In the genomic region with DNA sequence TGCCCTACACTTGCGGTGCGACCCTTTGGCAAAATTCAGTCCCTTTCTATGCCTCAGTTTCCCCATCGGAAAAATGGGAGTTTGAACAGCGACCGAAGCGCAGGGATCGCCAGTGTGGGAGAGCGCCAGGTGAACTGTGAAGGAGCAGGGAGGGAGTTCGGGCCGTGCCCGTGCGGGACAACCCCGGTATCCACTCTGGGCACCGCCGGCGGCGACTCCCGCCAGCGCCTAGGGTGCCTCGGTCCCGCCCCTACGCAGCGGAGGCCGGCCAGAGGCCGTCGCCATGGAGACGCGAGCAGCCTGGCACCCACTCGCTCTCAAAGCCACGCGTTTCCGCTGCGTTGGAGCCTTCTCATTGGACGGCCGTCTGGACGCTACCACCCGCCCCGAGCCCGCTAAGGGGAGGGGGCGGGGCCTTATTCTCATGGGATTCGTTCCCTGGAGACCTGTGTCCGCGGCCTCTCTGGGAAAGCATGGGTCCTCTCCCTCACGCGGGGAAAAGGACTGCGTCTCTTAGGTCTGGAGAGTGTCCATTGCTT, we compare ENCODE assay signal across 8 cellular contexts. TPM values are rescaled to one million over a fixed set of nuclear protein-coding genes. Genes with fewer than 3 reads are reported as not detected.
A peak's percentile ranks its signal among the peaks of the same experiment; 100 is the strongest.
DNase-seq lines count a peak whose midpoint lies in the region; ATAC-seq and TF ChIP-seq lines count a peak whose summit lies in the region.

No MANE protein-coding gene starts in this region.

- H4K20me1 ChIP-seq in BLaER1 treated with 17β-estradiol and CSF1 and Interleukin-3, amounts not matched to agents 10 nM and 100 nM, result peaks cover 25 to 42% (median 41%) of the 10 kb centered on the region in 11 experiments; a peak in 21 of 22 replicates

- DNase-seq in NCI-H69 (lab: John Stamatoyannopoulos, UW) (peak; percentile 99), dermis microvascular lymphatic vessel endothelial cell (ENCODE audit: low read depth in 2 of 2) (peak; percentile 95 to 98)
- peak; percentile 90 to 97 for DNase-seq in activated CD4-positive, alpha-beta T cell treated with anti-CD3 and anti-CD28 coated beads, Interleukin-2, amount 50 U/mL, for 24 hours (ENCODE audit: low read depth in 1 of 2, low spot score in 1 of 2)
- peak; percentile 97 for DNase-seq in stimulated activated CD4-positive, alpha-beta T cell treated with anti-CD3 and anti-CD28 coated beads, Interleukin-4, amount 100 ng/mL, for 24 hours

- H3K27me3 ChIP-seq in BLaER1 treated with 17β-estradiol and CSF1 and Interleukin-3, amounts not matched to agents 10 nM and 100 nM, result no peaks in the 10 kb centered on the region
- H3K27me3 ChIP-seq in liver (ENCODE audit: control insufficient read depth in 4 of 4, insufficient read depth in 4 of 4, low read length in 3 of 4), result no peaks in the 10 kb centered on the region

- ATAC-seq in GM19351 (IDR thresholded peaks at IDR 0.05; ENCODE audit: unreplicated experiment), result peak; percentile 64
- peak; percentile 67 for ATAC-seq in HG03520 (IDR thresholded peaks at IDR 0.05; ENCODE audit: unreplicated experiment)

- TF ChIP-seq CTCF in liver (IDR thresholded peaks at IDR 0.05; ENCODE audit: low read depth, low read length, missing input control), result no peak

- WGBS in liver, result under 1% methylated on average over 46 of the region's 46 CpGs

- peak overlapping the region; percentile 86 to 97 (median 90) for H3K4me3 ChIP-seq in BLaER1 treated with 17β-estradiol and CSF1 and Interleukin-3, amounts not matched to agents 10 nM and 100 nM
- peak overlapping the region; percentile 72 to 93 (median 75) for H3K4me3 ChIP-seq in liver (ENCODE audit: low read depth in 1 of 3, low read length in 3 of 3)

- no peak for TF ChIP-seq RAD21 in liver (IDR thresholded peaks at IDR 0.05)

- H3K4me1 ChIP-seq in BLaER1 treated with 17β-estradiol and CSF1 and Interleukin-3, amounts not matched to agents 10 nM and 100 nM, result peaks cover 46 to 73% (median 64%) of the 10 kb centered on the region in 10 experiments
- H3K4me1 ChIP-seq in liver (ENCODE audit: control insufficient read depth in 4 of 4, insufficient read depth in 4 of 4, low read length in 3 of 4), result peaks cover 8 to 39% (median 34%) of the 10 kb centered on the region in 4 donors

- H3K9ac ChIP-seq in BLaER1 treated with 17β-estradiol and CSF1 and Interleukin-3, amounts not matched to agents 10 nM and 100 nM, result peak overlapping the region; percentile 87 to 98 (median 95)
- peak overlapping the region in 1 of 2 donors; percentile 67 for H3K9ac ChIP-seq in liver (ENCODE audit: low read depth in 1 of 2, low read length in 2 of 2)

- H3K27ac ChIP-seq in BLaER1 treated with 17β-estradiol and CSF1 and Interleukin-3, amounts not matched to agents 10 nM and 100 nM, result peak overlapping the region; percentile 80 to 97 (median 92); a peak in 21 of 22 replicates
- peak overlapping the region; percentile 75 to 89 for H3K27ac ChIP-seq in liver (ENCODE audit: low read depth in 1 of 2, low read length in 2 of 2)

- no peaks in the 10 kb centered on the region for H3K9me3 ChIP-seq in BLaER1 treated with 17β-estradiol and CSF1 and Interleukin-3, amounts not matched to agents 10 nM and 100 nM (replicated peaks in 1 of 11)
- H3K9me3 ChIP-seq in liver (ENCODE audit: control insufficient read depth in 4 of 4, low read length in 3 of 4), result no peaks in the 10 kb centered on the region

- H3K4me2 ChIP-seq in BLaER1 treated with 17β-estradiol and CSF1 and Interleukin-3, amounts not matched to agents 10 nM and 100 nM, result peak overlapping the region; percentile 76 to 95 (median 89)

- peaks cover 0 to 19% (median 0%) of the 10 kb centered on the region in 11 experiments; a peak in 5 of 22 replicates for H3K36me3 ChIP-seq in BLaER1 treated with 17β-estradiol and CSF1 and Interleukin-3, amounts not matched to agents 10 nM and 100 nM
- no peaks in the 10 kb centered on the region for H3K36me3 ChIP-seq in liver (ENCODE audit: control insufficient read depth in 4 of 4, insufficient read depth in 3 of 4, low read depth in 1 of 4, low read length in 3 of 4)

TF ChIP-seq in liver, 16 proteins besides CTCF, POLR2A, EP300 and RAD21:
- TF ChIP-seq GABPA (IDR thresholded peaks at IDR 0.05 in 1 of 2, conservative IDR thresholded peaks at IDR 0.05 in 1 of 2) (no peak), EGR1 (IDR thresholded peaks at IDR 0.05; ENCODE audit: low read depth in 2 of 2) (no peak), NR2F2 (IDR thresholded peaks at IDR 0.05) (no peak), YY1 (IDR thresholded peaks at IDR 0.05) (no peak)
TF ChIP-seq in liver: peak in this region for 0.

RNA-seq across cellular contexts. Expression of a gene that starts 0.7 kb away (rescaled TPM):
- total RNA-seq in dermis microvascular lymphatic vessel endothelial cell (31.7 and 45.1 TPM in 2 replicates), liver (100 to 1,000 TPM in 1 of 2 donors, 10 to 100 TPM in 1; 61.4 to 170 TPM)
- polyA plus RNA-seq in liver, result 100 to 1,000 TPM in 1 of 2 donors, 10 to 100 TPM in 1; 96.3 to 134 TPM

RNA-seq across cellular contexts. Expression of a gene that starts 24.0 kb away (rescaled TPM):
- 16.3 and 17.6 TPM in 2 replicates for total RNA-seq in dermis microvascular lymphatic vessel endothelial cell
- 10 to 100 TPM; 16.8 to 24.8 TPM for total RNA-seq in liver
- 1 to 10 TPM; 3.8 to 6.8 TPM for polyA plus RNA-seq in liver

RNA-seq across cellular contexts. Expression of a gene that starts 39.4 kb away (rescaled TPM):
- total RNA-seq in dermis microvascular lymphatic vessel endothelial cell, result 27.7 and 36.2 TPM in 2 replicates
- 100 to 1,000 TPM in 1 of 2 donors, 10 to 100 TPM in 1; 54.2 to 152 TPM for total RNA-seq in liver
- 100 to 1,000 TPM; 102 to 162 TPM for polyA plus RNA-seq in liver

RNA-seq across cellular contexts. Expression of a gene that starts 45.8 kb away (rescaled TPM):
- total RNA-seq in dermis microvascular lymphatic vessel endothelial cell (not detected in 2 replicates), liver (under 1 TPM; 0.05 to 0.08 TPM)
- under 1 TPM in 1 of 2 donors, not detected in 1; 0.12 TPM for polyA plus RNA-seq in liver

Comparison
In these comparisons a context has a peak if more than half of its experiments do, and no peak if none do; other contexts are left out.
1. Peak in every context shown above with its lines: DNase-seq, ATAC-seq, H3K4me3 ChIP-seq and H3K27ac ChIP-seq.